ENCODE assay signal across 35 cellular contexts in the genomic region with DNA sequence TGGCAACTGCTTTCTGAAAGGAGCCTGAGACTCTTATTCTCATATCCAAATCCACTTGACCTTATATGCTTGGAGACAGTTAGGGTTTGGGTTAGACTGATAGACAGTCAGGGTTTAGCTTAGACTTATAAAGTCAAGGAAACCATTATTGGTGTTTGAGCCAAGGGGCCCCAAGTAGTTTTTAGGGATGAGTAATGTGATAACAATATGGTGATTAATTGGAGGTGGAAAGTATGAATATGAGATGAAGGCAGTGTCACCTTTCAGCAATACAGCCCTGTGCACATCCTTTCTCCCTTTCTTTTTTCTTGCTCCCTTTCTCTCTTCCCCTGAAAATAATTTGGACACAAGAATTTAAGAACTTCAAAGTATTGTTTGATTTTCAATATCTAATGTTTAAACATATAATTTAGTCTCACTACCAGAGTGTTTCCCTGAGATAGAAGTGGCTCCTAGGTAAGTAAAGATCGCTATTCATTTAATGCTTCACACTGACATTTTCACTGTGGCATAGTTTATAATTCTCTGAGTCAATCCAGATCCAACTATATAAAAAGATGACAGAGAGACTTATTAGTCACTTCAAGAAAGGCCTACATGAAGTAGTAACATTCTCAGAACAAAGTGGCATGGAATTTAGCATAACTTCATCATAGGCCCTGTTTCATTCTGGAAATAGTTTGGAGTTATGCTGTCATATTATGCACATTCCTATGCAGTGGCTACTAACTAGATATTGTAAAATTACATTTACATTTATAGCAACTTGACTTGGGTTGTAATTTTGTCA.
DNase-seq lines count a peak whose midpoint lies in the region; ATAC-seq, FAIRE-seq and TF ChIP-seq lines count a peak whose summit lies in the region.
"Had no signal": no experiment of that assay in that cellular context is flagged by ENCODE, and none has a peak within 500 bp of the region (broad histone marks: within the 10 kb centered on the region; RNA-seq: fewer than 3 reads in every experiment).

No MANE protein-coding gene starts in this region.

- H2BK15ac ChIP-seq in IMR-90 (ENCODE audit: low read depth, low read length) (no peak overlapping the region), neuronal stem cell (ENCODE audit: low read length) (no peak overlapping the region)

- DNase-seq in activated CD4-positive, CD25-positive, alpha-beta regulatory T cell treated with anti-CD3 and anti-CD28 coated beads, Interleukin-2, amount 50 U/mL, for 72 hours: no peak
- DNase-seq in IMR-90: peak; percentile 1
- no peak for DNase-seq in chondrocyte (ENCODE audit: low spot score)
- peak; percentile 14 for DNase-seq in non-pigmented ciliary epithelial cell (ENCODE audit: low read depth)
- no peak for DNase-seq in endothelial cell (ENCODE audit: low spot score)
- no peak for DNase-seq in neuronal stem cell (ENCODE audit: low spot score)
- no peak for DNase-seq in RCC 7860 (ENCODE audit: low spot score)
- DNase-seq: 8988T; activated CD4-positive, alpha-beta T cell treated with anti-CD3 and anti-CD28 coated beads, Interleukin-2, amount 50 U/mL, for 48 hours; activated effector memory CD4-positive, alpha-beta T cell treated with Interleukin-2 at 50 U/mL for 16 hours; activated naive CD8-positive, alpha-beta T cell treated with anti-CD3 and anti-CD28 coated beads, Interleukin-2, amount 10 ng/mL, durations not matched to agents 7 days and 5 days; AML-193; CD4-positive, alpha-beta memory T cell; effector CD8-positive, alpha-beta T cell; EL; gastrocnemius medialis; hypothalamus; immature natural killer cell; left lung; mesenchymal stem cell; NCI-H1694; NCI-H526; stimulated activated CD4-positive, alpha-beta T cell treated with anti-CD3 and anti-CD28 coated beads, Interleukin-4, amount 100 ng/mL, for 4 hours; SW 1271; T1000 had no signal

- no peak overlapping the region for H2BK12ac ChIP-seq in neuronal stem cell (ENCODE audit: low read length)

- H3K4me3 ChIP-seq in IMR-90 (ENCODE audit: insufficient read depth, low read depth, low read length) (no peak overlapping the region), neuronal stem cell (ENCODE audit: low read length in 2 of 2) (no peak overlapping the region)
- H3K4me3 ChIP-seq: gastrocnemius medialis, left lung, neural progenitor cell, prostate gland had no signal

- H3K27me3 Mint-ChIP-seq in chondrocyte (ENCODE audit: low read depth) (no peaks in the 10 kb centered on the region), endothelial cell (ENCODE audit: unreplicated experiment) (no peaks in the 10 kb centered on the region)
- H3K27me3 Mint-ChIP-seq: brain; CD4-positive, alpha-beta memory T cell; stimulated activated memory B cell treated with anti-CD40 and anti-IgM and Interleukin-4, amounts not matched to agents 10 μg/mL and 1 μg/mL and 100 μg/mL, for 72 hours had no signal

- CTCF ChIA-PET in IMR-90 (lab: Yijun Ruan, JAX): no interaction called here

- H3K4me2 ChIP-seq in IMR-90 (ENCODE audit: low read depth, low read length) (no peak overlapping the region), neuronal stem cell (ENCODE audit: insufficient read depth, low read length, poor library complexity, severe bottlenecking) (no peak overlapping the region)
- H3K4me2 ChIP-seq: neural progenitor cell had no signal

- H3K4me1 Mint-ChIP-seq in chondrocyte (ENCODE audit: low read depth) (peaks cover 27% of the 10 kb centered on the region), endothelial cell (ENCODE audit: unreplicated experiment) (no peaks in the 10 kb centered on the region)
- H3K4me1 Mint-ChIP-seq: activated naive CD8-positive, alpha-beta T cell treated with anti-CD3 and anti-CD28 coated beads, Interleukin-2, amount 10 ng/mL, durations not matched to agents 7 days and 5 days; CD4-positive, alpha-beta memory T cell; immature natural killer cell; neural progenitor cell; stimulated activated memory B cell treated with anti-CD40 and anti-IgM and Interleukin-4, amounts not matched to agents 10 μg/mL and 1 μg/mL and 100 μg/mL, for 72 hours; WTC11 had no signal

- TF ChIP-seq CTCF in IMR-90 (conservative IDR thresholded peaks at IDR 0.05; ENCODE audit: low read depth, low read length) (no peak), chondrocyte (IDR thresholded peaks at IDR 0.05) (no peak), endothelial cell (IDR thresholded peaks at IDR 0.05; ENCODE audit: unreplicated experiment) (no peak)

- H3K56ac ChIP-seq in IMR-90 (ENCODE audit: extremely low read depth, insufficient read depth, low read length): no peak overlapping the region

- H3K36me3 Mint-ChIP-seq in chondrocyte (ENCODE audit: low read depth) (no peaks in the 10 kb centered on the region), endothelial cell (ENCODE audit: low read depth, unreplicated experiment) (no peaks in the 10 kb centered on the region)
- H3K36me3 Mint-ChIP-seq: activated naive CD8-positive, alpha-beta T cell treated with anti-CD3 and anti-CD28 coated beads, Interleukin-2, amount 10 ng/mL, durations not matched to agents 7 days and 5 days; brain; CD4-positive, alpha-beta memory T cell; immature natural killer cell; neural progenitor cell; stimulated activated memory B cell treated with anti-CD40 and anti-IgM and Interleukin-4, amounts not matched to agents 10 μg/mL and 1 μg/mL and 100 μg/mL, for 72 hours; WTC11 had no signal

- no peak overlapping the region for H3K9ac ChIP-seq in IMR-90 (ENCODE audit: low read depth, low read length)
- H3K9ac ChIP-seq in neuronal stem cell (ENCODE audit: low read depth, low read length, poor library complexity): no peak overlapping the region
- H3K9ac ChIP-seq: neural progenitor cell had no signal

- POLR2A ChIA-PET in IMR-90 (lab: Charles Lee; ENCODE audit: unreplicated experiment): no interaction called here

- no peak overlapping the region for H3K23ac ChIP-seq in IMR-90 (ENCODE audit: low read depth, low read length)
- H3K23ac ChIP-seq in neuronal stem cell (ENCODE audit: low read depth, low read length, poor library complexity): no peak overlapping the region

- no peak overlapping the region for H2BK120ac ChIP-seq in IMR-90 (ENCODE audit: low read depth, low read length)
- H2BK120ac ChIP-seq in neuronal stem cell (ENCODE audit: low read depth, low read length): no peak overlapping the region

- no peak for TF ChIP-seq POLR2A in IMR-90 (IDR thresholded peaks at IDR 0.05; ENCODE audit: low read depth, low read length)

- in situ Hi-C loops in IMR-90 (cut with MboI; ENCODE audit: low sequenced_read_pairs): loop anchor here (25.0 kb wide), 2 partner anchors 1007 to 1307 kb away; no protein-coding TSS in a partner anchor

- no TSS peak for BruUV-seq in IMR-90 (replicated peaks; lab: Mats Ljungman, UMichigan)

- no peaks in the 10 kb centered on the region for H3K79me1 ChIP-seq in IMR-90 (ENCODE audit: low read depth in 1 of 2, low read length in 2 of 2)
- no peaks in the 10 kb centered on the region for H3K79me1 ChIP-seq in neuronal stem cell (ENCODE audit: low read depth, low read length)

- no peak for FAIRE-seq in RCC 7860 (lab: Jason Lieb, UNC)
- FAIRE-seq: colon, GM12892, H1 had no signal

- H3K4me3 Mint-ChIP-seq in chondrocyte (ENCODE audit: unreplicated experiment) (no peak overlapping the region), endothelial cell (ENCODE audit: unreplicated experiment) (no peak overlapping the region)
- H3K4me3 Mint-ChIP-seq: activated naive CD8-positive, alpha-beta T cell treated with anti-CD3 and anti-CD28 coated beads, Interleukin-2, amount 10 ng/mL, durations not matched to agents 7 days and 5 days; brain; CD4-positive, alpha-beta memory T cell; immature natural killer cell; neural progenitor cell; stimulated activated memory B cell treated with anti-CD40 and anti-IgM and Interleukin-4, amounts not matched to agents 10 μg/mL and 1 μg/mL and 100 μg/mL, for 72 hours; WTC11 had no signal

- H3K27ac ChIP-seq in IMR-90 (ENCODE audit: insufficient read depth, low read length) (no peak overlapping the region), neuronal stem cell (replicated peaks; ENCODE audit: low read length) (no peak overlapping the region)
- H3K27ac ChIP-seq: gastrocnemius medialis, left lung, neural progenitor cell, prostate gland had no signal

- peak; percentile 38 to 48 for ATAC-seq in activated CD4-positive, CD25-positive, alpha-beta regulatory T cell treated with anti-CD3 and anti-CD28 coated beads, Interleukin-2, amount 50 U/mL, for 24 hours
- 0 out of 2 replicates have a peak, but pooled peaks have one; percentile 32 for ATAC-seq in IMR-90 (ENCODE audit: low read depth)
- ATAC-seq: gastrocnemius medialis; left lung; sciatic nerve; stimulated activated memory B cell treated with anti-CD40 and anti-IgM and Interleukin-4, amounts not matched to agents 10 μg/mL and 1 μg/mL and 100 μg/mL, for 72 hours; WTC11 had no signal

- H2AFZ ChIP-seq in IMR-90 (replicated peaks; ENCODE audit: low read length, poor library complexity): no peak overlapping the region
- no peak overlapping the region for H2AFZ ChIP-seq in neuronal stem cell (ENCODE audit: low read length)
- H2AFZ ChIP-seq: neural progenitor cell had no signal

- H4K20me1 ChIP-seq in IMR-90 (ENCODE audit: insufficient read depth, low read length): no peaks in the 10 kb centered on the region

- H2BK5ac ChIP-seq in IMR-90 (ENCODE audit: low read depth, low read length, poor library complexity, severe bottlenecking) (no peak overlapping the region), neuronal stem cell (ENCODE audit: low read length) (no peak overlapping the region)

- H3K4me1 ChIP-seq in IMR-90 (ENCODE audit: control insufficient read depth, insufficient read depth, low read length) (no peaks in the 10 kb centered on the region), neuronal stem cell (ENCODE audit: control insufficient read depth in 2 of 2, insufficient read depth in 1 of 2, low read depth in 1 of 2, low read length in 2 of 2) (no peaks in the 10 kb centered on the region)
- H3K4me1 ChIP-seq: gastrocnemius medialis, left lung, neural progenitor cell, prostate gland had no signal

- H3K27me3 ChIP-seq in IMR-90 (ENCODE audit: control insufficient read depth, insufficient read depth, low read length): no peaks in the 10 kb centered on the region
- H3K27me3 ChIP-seq in neuronal stem cell (ENCODE audit: control insufficient read depth in 3 of 3, insufficient read depth in 3 of 3, low read depth in 1 of 3, low read length in 3 of 3): no peaks in the 10 kb centered on the region
- H3K27me3 ChIP-seq: gastrocnemius medialis, left lung, neural progenitor cell had no signal

- H3K9me3 Mint-ChIP-seq in chondrocyte (ENCODE audit: low read depth) (no peaks in the 10 kb centered on the region), endothelial cell (ENCODE audit: unreplicated experiment) (no peaks in the 10 kb centered on the region)
- H3K9me3 Mint-ChIP-seq: activated naive CD8-positive, alpha-beta T cell treated with anti-CD3 and anti-CD28 coated beads, Interleukin-2, amount 10 ng/mL, durations not matched to agents 7 days and 5 days; brain; CD4-positive, alpha-beta memory T cell; immature natural killer cell; neural progenitor cell; stimulated activated memory B cell treated with anti-CD40 and anti-IgM and Interleukin-4, amounts not matched to agents 10 μg/mL and 1 μg/mL and 100 μg/mL, for 72 hours; WTC11 had no signal

- H3K27ac Mint-ChIP-seq in chondrocyte (ENCODE audit: unreplicated experiment) (peak overlapping the region; percentile 79), endothelial cell (ENCODE audit: unreplicated experiment) (no peak overlapping the region)
- H3K27ac Mint-ChIP-seq: activated naive CD8-positive, alpha-beta T cell treated with anti-CD3 and anti-CD28 coated beads, Interleukin-2, amount 10 ng/mL, durations not matched to agents 7 days and 5 days; brain; CD4-positive, alpha-beta memory T cell; immature natural killer cell; neural progenitor cell; stimulated activated memory B cell treated with anti-CD40 and anti-IgM and Interleukin-4, amounts not matched to agents 10 μg/mL and 1 μg/mL and 100 μg/mL, for 72 hours; WTC11 had no signal

- H4K8ac ChIP-seq in IMR-90 (ENCODE audit: low read depth in 2 of 2, low read length in 2 of 2) (no peak overlapping the region), neuronal stem cell (ENCODE audit: low read depth, low read length) (no peak overlapping the region)

- H2BK20ac ChIP-seq in IMR-90 (ENCODE audit: low read depth, low read length): no peak overlapping the region

- no peaks in the 10 kb centered on the region for H3K9me3 ChIP-seq in IMR-90 (ENCODE audit: control insufficient read depth, insufficient read depth, low read length)
- no peaks in the 10 kb centered on the region for H3K9me3 ChIP-seq in neuronal stem cell (replicated peaks in 1 of 2; ENCODE audit: control insufficient read depth in 2 of 2, insufficient read depth in 1 of 2, low read depth in 1 of 2, low read length in 2 of 2)
- H3K9me3 ChIP-seq: gastrocnemius medialis, left lung, prostate gland had no signal

- H4K5ac ChIP-seq in IMR-90 (ENCODE audit: low read depth, low read length): no peak overlapping the region

- H3K14ac ChIP-seq in IMR-90 (replicated peaks; ENCODE audit: low read depth, low read length) (no peak overlapping the region), neuronal stem cell (ENCODE audit: low read length) (no peak overlapping the region)

- intact Hi-C loops in IMR-90 (cut with micrococcal nuclease): loop anchor here (5.0 kb wide), 1 partner anchor 1007 kb away; no protein-coding TSS in a partner anchor

- no peak for TF ChIP-seq RAD21 in IMR-90 (IDR thresholded peaks at IDR 0.05; ENCODE audit: low read length)

- H3K4ac ChIP-seq in IMR-90 (ENCODE audit: low read depth, low read length): no peak overlapping the region
- no peak overlapping the region for H3K4ac ChIP-seq in neuronal stem cell (ENCODE audit: low read length)

- H4K91ac ChIP-seq in IMR-90 (ENCODE audit: insufficient read depth, low read depth, low read length) (no peak overlapping the region), neuronal stem cell (ENCODE audit: low read depth, low read length, poor library complexity) (no peak overlapping the region)

- WGBS in IMR-90 (ENCODE audit: extremely low coverage in 2 of 2, insufficient read length in 1 of 2), 2 experiments: no CpG with 5 or more reads among the region's 1 CpG
- no CpG with 5 or more reads among the region's 1 CpG for WGBS in neuronal stem cell (ENCODE audit: extremely low coverage in 2 of 2, insufficient read length in 2 of 2, insufficient replicate concordance in 1 of 2), 2 donors

- H2AK5ac ChIP-seq in IMR-90 (ENCODE audit: low read depth, low read length) (no peak overlapping the region), neuronal stem cell (ENCODE audit: low read depth, low read length) (no peak overlapping the region)

- dilution Hi-C loops in IMR-90 (cut with HindIII; ENCODE audit: low sequenced_read_pairs, unreplicated experiment): no loop called here

- no peaks in the 10 kb centered on the region for H3K9me1 ChIP-seq in IMR-90 (ENCODE audit: insufficient read depth, low read length)

- H3K36me3 ChIP-seq in IMR-90 (ENCODE audit: control insufficient read depth, insufficient read depth, low read length): no peaks in the 10 kb centered on the region
- H3K36me3 ChIP-seq in neuronal stem cell (replicated peaks in 1 of 2; ENCODE audit: control insufficient read depth in 2 of 2, insufficient read depth in 2 of 2, low read length in 2 of 2): no peaks in the 10 kb centered on the region
- H3K36me3 ChIP-seq: gastrocnemius medialis, left lung, neural progenitor cell, prostate gland had no signal

- H2AK9ac ChIP-seq in IMR-90 (replicated peaks; ENCODE audit: low read depth, low read length, poor library complexity): no peak overlapping the region

- H3K18ac ChIP-seq in IMR-90 (ENCODE audit: low read depth, low read length) (no peak overlapping the region), neuronal stem cell (ENCODE audit: low read length) (no peak overlapping the region)

Comparison
In these comparisons a context has a peak if more than half of its experiments do, and no peak if none do; other contexts are left out.
1. DNase-seq: peak in IMR-90 (single experiment) and non-pigmented ciliary epithelial cell (single experiment); none in activated CD4-positive, CD25-positive, alpha-beta regulatory T cell treated with anti-CD3 and anti-CD28 coated beads, Interleukin-2, amount 50 U/mL, for 72 hours (single experiment), chondrocyte (single experiment), endothelial cell (single experiment), neuronal stem cell (single experiment) and RCC 7860 (single experiment).